ENCODE assay signal across 2 cellular contexts in genomic region chr10:119650692-119651513, GRCh38.
TF ChIP-seq lines count a peak whose summit lies in the region.

BAG3 (plus strand) TSS chr10:119651380; CDS start chr10:119651676, 296 bp downstream.

TF ChIP-seq in IMR-90, 13 proteins besides CTCF, POLR2A, EP300 and RAD21:
- no peak for TF ChIP-seq RFX5 (IDR thresholded peaks at IDR 0.05; ENCODE audit: low read depth, low read length)
- peak; percentile 38; the same call in 1 of the 2 replicates for TF ChIP-seq FOS (IDR thresholded peaks at IDR 0.05; ENCODE audit: low read depth, low read length)
- TF ChIP-seq BHLHE40 (IDR thresholded peaks at IDR 0.05; ENCODE audit: low read depth, low read length), result peak; percentile 22; the same call in 1 of the 2 replicates
- TF ChIP-seq NFE2L2 (IDR thresholded peaks at IDR 0.05; ENCODE audit: low read depth, low read length), result peak; percentile 18; the same call in 1 of the 2 replicates
- TF ChIP-seq MAZ (IDR thresholded peaks at IDR 0.05; ENCODE audit: borderline replicate concordance, low read depth, low read length), result peak; percentile 96
- no peak for TF ChIP-seq SMC3 (IDR thresholded peaks at IDR 0.05; ENCODE audit: low read depth, low read length)
TF ChIP-seq in IMR-90: peak in this region for 4.

TF ChIP-seq in SK-N-SH, 30 proteins besides CTCF, POLR2A, EP300 and RAD21:
- TF ChIP-seq TEAD4 (IDR thresholded peaks at IDR 0.05; ENCODE audit: borderline replicate concordance, insufficient read depth), result no peak
- peak; percentile 67 for TF ChIP-seq CHD2 (IDR thresholded peaks at IDR 0.05; ENCODE audit: low read length, partially characterized antibody)
- TF ChIP-seq RFX5 (IDR thresholded peaks at IDR 0.05; ENCODE audit: low read length), result no peak
- no peak for TF ChIP-seq TCF12 (IDR thresholded peaks at IDR 0.05)
- TF ChIP-seq TAF1 (IDR thresholded peaks at IDR 0.05; ENCODE audit: borderline replicate concordance, low read depth, low read length), result peak; percentile 80
- peak; percentile 38; the same call in 1 of the 2 replicates for TF ChIP-seq REST (IDR thresholded peaks at IDR 0.05; ENCODE audit: low read depth, low read length)
- peak; percentile 40; the same call in 1 of the 2 replicates for TF ChIP-seq GABPA (IDR thresholded peaks at IDR 0.05; ENCODE audit: low read depth)
- TF ChIP-seq IRF3 (IDR thresholded peaks at IDR 0.05; ENCODE audit: low read depth, low read length), result no peak
- peak; percentile 30 for TF ChIP-seq PBX3 (IDR thresholded peaks at IDR 0.05)
- TF ChIP-seq FOXJ3 (CRISPR knock-in tag; IDR thresholded peaks at IDR 0.05), result no peak
- peak; percentile 94 for TF ChIP-seq POLR2AphosphoS5 (IDR thresholded peaks at IDR 0.05; ENCODE audit: low read depth, low read length)
- TF ChIP-seq MEF2A (IDR thresholded peaks at IDR 0.05; ENCODE audit: borderline replicate concordance, low read depth), result peak; percentile 32; the same call in 1 of the 2 replicates
- peak; percentile 31; the same call in 1 of the 2 replicates for TF ChIP-seq MXI1 (IDR thresholded peaks at IDR 0.05; ENCODE audit: low read depth, low read length)
- TF ChIP-seq SMC3 (IDR thresholded peaks at IDR 0.05; ENCODE audit: low read depth, low read length), result no peak
- no peak for TF ChIP-seq USF1 (IDR thresholded peaks at IDR 0.05; ENCODE audit: borderline replicate concordance, low read depth)
- TF ChIP-seq GATA2 (CRISPR knock-in tag; IDR thresholded peaks at IDR 0.05), result no peak
- no peak for TF ChIP-seq RCOR1 (IDR thresholded peaks at IDR 0.05; ENCODE audit: low read length)
- TF ChIP-seq EZH2phosphoT487 (IDR thresholded peaks at IDR 0.05; ENCODE audit: borderline replicate concordance, low read depth), result no peak
- TF ChIP-seq ELF1 (IDR thresholded peaks at IDR 0.05), result no peak
- TF ChIP-seq NRF1 (IDR thresholded peaks at IDR 0.05; ENCODE audit: low read depth, low read length), result peak; percentile 55
- TF ChIP-seq FOSL2 (IDR thresholded peaks at IDR 0.05; ENCODE audit: borderline replicate concordance, low read depth), result peak; percentile 58; the same call in 1 of the 2 replicates
- TF ChIP-seq NFIC (IDR thresholded peaks at IDR 0.05; ENCODE audit: borderline replicate concordance), result no peak
- no peak for TF ChIP-seq FOXM1 (IDR thresholded peaks at IDR 0.05; ENCODE audit: low read depth)
- TF ChIP-seq RXRA (IDR thresholded peaks at IDR 0.05; ENCODE audit: borderline replicate concordance, low read depth), result 0 out of 2 replicates have a peak, but pooled peaks have one; percentile 24
- peak; percentile 45 for TF ChIP-seq JUND (IDR thresholded peaks at IDR 0.05)
- TF ChIP-seq SIN3A (IDR thresholded peaks at IDR 0.05; ENCODE audit: borderline replicate concordance, low read depth, low read length), result peak; percentile 46; the same call in 1 of the 2 replicates
- peak; percentile 15; the same call in 1 of the 2 replicates for TF ChIP-seq MAX (IDR thresholded peaks at IDR 0.05; ENCODE audit: low read depth)
- no peak for TF ChIP-seq ZBTB33 (IDR thresholded peaks at IDR 0.05; ENCODE audit: borderline replicate concordance, low read depth)
- TF ChIP-seq USF2 (IDR thresholded peaks at IDR 0.05; ENCODE audit: borderline replicate concordance, low read depth, low read length), result no peak
- peak; percentile 13; the same call in 1 of the 2 replicates for TF ChIP-seq YY1 (IDR thresholded peaks at IDR 0.05; ENCODE audit: low read depth)
